In the genomic region with DNA sequence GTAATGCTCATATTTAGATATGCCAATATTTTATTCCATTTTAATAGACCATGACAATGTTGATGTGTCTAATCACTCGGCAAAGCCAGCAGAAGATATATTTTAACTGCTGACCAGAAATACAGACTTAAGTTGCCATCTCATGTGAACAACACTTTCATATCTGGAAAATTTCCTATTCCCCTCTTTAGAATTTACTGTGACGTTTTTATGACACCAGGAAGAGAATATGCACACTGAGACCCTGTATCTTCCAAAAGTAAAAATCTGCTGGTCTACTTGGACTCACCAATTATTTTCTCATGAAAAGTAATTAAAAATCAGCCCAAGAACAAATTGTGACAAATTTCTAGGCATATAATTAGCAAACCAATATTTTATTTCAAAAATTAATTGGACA, we compare ENCODE assay signal across 8 cellular contexts. TPM values are rescaled to one million over a fixed set of nuclear protein-coding genes. Genes with fewer than 3 reads are reported as not detected.
DNase-seq lines count a peak whose midpoint lies in the region; ATAC-seq and TF ChIP-seq lines count a peak whose summit lies in the region.

No MANE protein-coding gene starts in this region.

- no peak for TF ChIP-seq POLR2A in transverse colon (IDR thresholded peaks at IDR 0.05)

- no peak for TF ChIP-seq EP300 in transverse colon (IDR thresholded peaks at IDR 0.05; ENCODE audit: low read depth)

- no peaks in the 10 kb centered on the region for H3K9me3 Mint-ChIP-seq in activated naive CD4-positive, alpha-beta T cell treated with anti-CD3 and anti-CD28 coated beads for 36 hours
- no peaks in the 10 kb centered on the region for H3K9me3 Mint-ChIP-seq in activated naive CD8-positive, alpha-beta T cell treated with anti-CD3 and anti-CD28 coated beads, Interleukin-2, amount 50 U/mL, for 24 hours

- no peaks in the 10 kb centered on the region for H3K27me3 Mint-ChIP-seq in activated naive CD4-positive, alpha-beta T cell treated with anti-CD3 and anti-CD28 coated beads for 36 hours (ENCODE audit: low read depth)
- no peaks in the 10 kb centered on the region for H3K27me3 Mint-ChIP-seq in activated naive CD8-positive, alpha-beta T cell treated with anti-CD3 and anti-CD28 coated beads, Interleukin-2, amount 50 U/mL, for 24 hours

- peaks cover 3 to 62% (median 39%) of the 10 kb centered on the region in 4 donors for H3K4me1 ChIP-seq in transverse colon

- no peak for TF ChIP-seq CTCF in transverse colon (IDR thresholded peaks at IDR 0.05)

- H3K27ac ChIP-seq in transverse colon: peak overlapping the region in 1 of 4 donors; percentile 96

- H3K4me1 Mint-ChIP-seq in activated naive CD4-positive, alpha-beta T cell treated with anti-CD3 and anti-CD28 coated beads for 36 hours (ENCODE audit: low read depth): peaks cover 47% of the 10 kb centered on the region
- H3K4me1 Mint-ChIP-seq in activated naive CD8-positive, alpha-beta T cell treated with anti-CD3 and anti-CD28 coated beads, Interleukin-2, amount 50 U/mL, for 24 hours: peaks cover 44% of the 10 kb centered on the region

- peak overlapping the region in 3 of 4 donors; percentile 90 to 98 (median 97) for H3K4me3 ChIP-seq in transverse colon

- CTCF ChIA-PET in activated naive CD4-positive, alpha-beta T cell treated with anti-CD3 and anti-CD28 coated beads for 36 hours (lab: Charles Lee): interaction anchor here (0.9 kb wide), 1 partner anchor 19 kb away, joined by 3 read pairs; no protein-coding TSS in a partner anchor

- no peaks in the 10 kb centered on the region for H3K9me3 ChIP-seq in transverse colon

- H3K36me3 ChIP-seq in transverse colon: no peaks in the 10 kb centered on the region

- H3K27me3 ChIP-seq in transverse colon: no peaks in the 10 kb centered on the region

- in situ Hi-C loops in transverse colon (cut with MboI; ENCODE audit: low pct_ligation_motif_present in 1 of 4, low pct_unique_long_range_greater_than_20kb in 1 of 4, low sequenced_read_pairs in 3 of 4): loop anchor here in 1 of 4 donors (25.0 kb wide), 1 partner anchor 577 kb away; a partner anchor contains a TSS

- intact Hi-C loops in activated naive CD4-positive, alpha-beta T cell treated with anti-CD3 and anti-CD28 coated beads for 36 hours (cut with micrococcal nuclease): loop anchor here (2.0 to 10.0 kb wide), 4 partner anchors 19 to 1979 kb away; a partner anchor contains a TSS
- intact Hi-C loops in transverse colon (cut with DNase I; ENCODE audit: low total_unique reads): no loop called here

- H3K4me3 Mint-ChIP-seq in activated naive CD4-positive, alpha-beta T cell treated with anti-CD3 and anti-CD28 coated beads for 36 hours: peak overlapping the region; percentile 90
- peak overlapping the region; percentile 91 for H3K4me3 Mint-ChIP-seq in activated naive CD8-positive, alpha-beta T cell treated with anti-CD3 and anti-CD28 coated beads, Interleukin-2, amount 50 U/mL, for 24 hours

- DNase-seq in activated naive CD4-positive, alpha-beta T cell treated with anti-CD3 and anti-CD28 coated beads for 36 hours: no peak
- no peak for DNase-seq in activated naive CD4-positive, alpha-beta T cell treated with anti-CD3 and anti-CD28 coated beads, Interleukin-2, amount 50 U/mL, for 16 hours
- no peak for DNase-seq in activated naive CD8-positive, alpha-beta T cell treated with anti-CD3 and anti-CD28 coated beads, Interleukin-2, amount 50 U/mL, for 24 hours
- peak; percentile 10 for DNase-seq in left kidney (ENCODE audit: low read depth, low spot score)
- no peak for DNase-seq in transverse colon
- no peak for DNase-seq in central memory CD4-positive, alpha-beta T cell

- no peak for ATAC-seq in activated naive CD8-positive, alpha-beta T cell treated with anti-CD3 and anti-CD28 coated beads, Interleukin-2, amount 50 U/mL, for 24 hours
- no peak for ATAC-seq in GM21717 (IDR thresholded peaks at IDR 0.05; ENCODE audit: unreplicated experiment)
- no peak for ATAC-seq in HG02981 (IDR thresholded peaks at IDR 0.05; ENCODE audit: unreplicated experiment)

- 11 to 21% methylated on average over 2 of the region's 2 CpGs for WGBS in transverse colon (ENCODE audit: low coverage in 1 of 2), 2 donors

- H3K27ac Mint-ChIP-seq in activated naive CD4-positive, alpha-beta T cell treated with anti-CD3 and anti-CD28 coated beads for 36 hours: peak overlapping the region; percentile 75
- peak overlapping the region; percentile 79 for H3K27ac Mint-ChIP-seq in activated naive CD8-positive, alpha-beta T cell treated with anti-CD3 and anti-CD28 coated beads, Interleukin-2, amount 50 U/mL, for 24 hours

- H3K36me3 Mint-ChIP-seq in activated naive CD4-positive, alpha-beta T cell treated with anti-CD3 and anti-CD28 coated beads for 36 hours (ENCODE audit: low read depth): peaks cover 9% of the 10 kb centered on the region
- peaks cover 18% of the 10 kb centered on the region for H3K36me3 Mint-ChIP-seq in activated naive CD8-positive, alpha-beta T cell treated with anti-CD3 and anti-CD28 coated beads, Interleukin-2, amount 50 U/mL, for 24 hours (ENCODE audit: low read depth)

RNA-seq across cellular contexts. Expression of a gene that starts 2.1 kb away (rescaled TPM):
- total RNA-seq in activated naive CD4-positive, alpha-beta T cell treated with anti-CD3 and anti-CD28 coated beads for 36 hours: 10 to 100 TPM; 73.4 to 78.8 TPM
- 100 to 1,000 TPM in 1 of 4 donors, 10 to 100 TPM in 3; 18.5 to 174 (median 71.1) TPM for total RNA-seq in transverse colon

RNA-seq across cellular contexts. Expression of a gene that starts 2.5 kb away (rescaled TPM):
- total RNA-seq in activated naive CD4-positive, alpha-beta T cell treated with anti-CD3 and anti-CD28 coated beads for 36 hours: 10 to 100 TPM; 12.0 to 13.1 TPM
- 10 to 100 TPM in 3 of 4 donors, 1 to 10 TPM in 1; 3.2 to 58.1 (median 38.9) TPM for total RNA-seq in transverse colon

RNA-seq across cellular contexts. Expression of a gene that starts 45.2 kb away (rescaled TPM):
- total RNA-seq in activated naive CD4-positive, alpha-beta T cell treated with anti-CD3 and anti-CD28 coated beads for 36 hours: not detected
- under 1 TPM in 1 of 4 donors, not detected in 3; 0.55 TPM for total RNA-seq in transverse colon
